In the genomic region with DNA sequence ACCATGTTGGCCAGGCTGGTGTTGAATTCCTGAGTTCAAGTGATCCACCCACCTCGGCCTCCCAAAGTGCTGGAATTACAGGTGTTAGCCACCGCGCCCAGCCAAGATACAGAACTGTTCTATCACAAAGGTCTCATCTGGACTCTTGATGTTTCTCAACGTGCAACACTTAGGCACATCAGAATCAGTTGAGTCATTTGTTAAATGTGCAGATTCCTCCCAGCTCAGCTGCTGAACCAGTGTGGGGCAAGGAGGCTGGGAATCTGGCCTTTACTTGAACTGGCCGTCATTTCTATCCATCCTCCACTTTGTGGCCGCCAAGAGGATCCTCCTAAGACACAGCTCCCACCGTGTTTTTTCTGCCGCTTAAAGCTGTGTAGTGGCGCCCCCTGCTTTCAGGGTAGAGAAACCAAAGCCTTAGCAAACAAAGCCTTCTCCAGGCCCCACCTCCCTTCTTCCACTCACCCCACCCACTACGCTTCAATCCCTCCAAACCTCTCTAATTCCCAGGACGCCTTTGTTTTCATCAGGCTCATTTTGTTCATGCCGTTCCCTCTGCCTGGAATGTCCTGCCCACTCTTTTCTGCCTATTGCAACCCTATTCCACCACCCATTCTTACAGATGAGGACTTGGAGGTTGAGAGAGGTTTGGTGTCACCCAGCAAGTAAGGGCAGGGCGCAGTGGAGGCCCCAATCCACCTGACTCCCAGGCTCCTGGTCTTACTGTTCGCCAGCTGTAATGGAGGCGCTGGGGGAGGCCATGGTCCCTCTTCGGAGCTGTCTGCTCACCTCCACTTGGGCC, we compare ENCODE assay signal across 8 cellular contexts. TPM values are rescaled to one million over a fixed set of nuclear protein-coding genes. Genes with fewer than 3 reads are reported as not detected.
A peak's percentile ranks its signal among the peaks of the same experiment; 100 is the strongest.
DNase-seq lines count a peak whose midpoint lies in the region; TF ChIP-seq lines count a peak whose summit lies in the region.

No MANE protein-coding gene starts in this region.

- TF ChIP-seq CTCF in GM13977 (IDR thresholded peaks at IDR 0.05; ENCODE audit: extremely low read depth, insufficient read depth, missing control alignments) (peak; percentile 28), foreskin fibroblast (IDR thresholded peaks at IDR 0.05; ENCODE audit: low read depth, low read length) (peak; percentile 40), smooth muscle cell (IDR thresholded peaks at IDR 0.05; ENCODE audit: borderline replicate concordance, insufficient read depth, poor library complexity, severe bottlenecking) (peak; percentile 37)

- H3K4me3 ChIP-seq in foreskin fibroblast (ENCODE audit: low read depth in 1 of 2, low read length in 2 of 2) (no peak overlapping the region), smooth muscle cell (peak overlapping the region; percentile 44)

- no peaks in the 10 kb centered on the region for H3K9me3 ChIP-seq in smooth muscle cell (replicated peaks; ENCODE audit: low read depth)

- in situ Hi-C loops in ACHN (cut with HindIII; ENCODE audit: low pct_ligation_motif_present, low pct_unique_long_range_greater_than_20kb, low sequenced_read_pairs) (no loop called here), GM13977 (cut with MboI; ENCODE audit: low pct_unique_long_range_greater_than_20kb, low sequenced_read_pairs, unreplicated experiment) (no loop called here), SK-MEL-5 (cut with HindIII; ENCODE audit: low pct_unique_long_range_greater_than_20kb, low sequenced_read_pairs) (no loop called here)

- no peaks in the 10 kb centered on the region for H3K79me2 ChIP-seq in smooth muscle cell (ENCODE audit: low read depth)

- peaks cover 12% of the 10 kb centered on the region for H3K27me3 ChIP-seq in smooth muscle cell (ENCODE audit: low read depth)

- DNase-seq in ACHN (peak; percentile 64), GM13977 (ENCODE audit: low spot score) (no peak), SK-MEL-5 (ENCODE audit: low read depth, low spot score) (peak; percentile 84), foreskin fibroblast (peak; percentile 25 to 68), smooth muscle cell (lab: John Stamatoyannopoulos, UW; ENCODE audit: unreplicated experiment) (no peak), hypothalamus (lab: John Stamatoyannopoulos, UW) (no peak), HuH-7.5 (ENCODE audit: low spot score) (no peak)
- DNase-seq in effector CD8-positive, alpha-beta T cell (lab: John Stamatoyannopoulos, UW): no peak

- peaks cover 9% of the 10 kb centered on the region for H3F3A ChIP-seq in smooth muscle cell (ENCODE audit: low read depth)

- peaks cover 11% of the 10 kb centered on the region for H3K4me1 ChIP-seq in smooth muscle cell (ENCODE audit: low read depth)

- no peak overlapping the region for H3K27ac ChIP-seq in smooth muscle cell (ENCODE audit: low read depth)

- WGBS in smooth muscle cell (ENCODE audit: low lambda C conversion rate): 43% methylated on average over 16 of the region's 16 CpGs

- no peak overlapping the region for H3K9ac ChIP-seq in smooth muscle cell (ENCODE audit: low read depth)

- H3K4me2 ChIP-seq in smooth muscle cell: peak overlapping the region; percentile 89

- peak overlapping the region; percentile 78 for H2AFZ ChIP-seq in smooth muscle cell (ENCODE audit: low read depth)

- H4K20me1 ChIP-seq in smooth muscle cell (ENCODE audit: low read depth): no peaks in the 10 kb centered on the region

- no peaks in the 10 kb centered on the region for H3K36me3 ChIP-seq in smooth muscle cell (ENCODE audit: low read depth)

RNA-seq across cellular contexts. Expression of a gene that starts 0.8 kb away (rescaled TPM):
- total RNA-seq in SK-MEL-5 (2014; rRNA removed; shearing (Covaris generic)): 1.9 and 2.3 TPM in 2 replicates
- 5.8 and 9.5 TPM in 2 replicates for polyA plus RNA-seq in SK-MEL-5 (2015; cell fraction: cytosol; rRNA removed)
- polyA plus RNA-seq in SK-MEL-5 (2015; cell fraction: nucleus; rRNA removed): 64.7 and 80.1 TPM in 2 replicates
- 14.9 and 38.8 TPM in 2 replicates for total RNA-seq in smooth muscle cell
- polyA plus RNA-seq in smooth muscle cell: 37.8 and 40.5 TPM in 2 replicates

RNA-seq across cellular contexts. Expression of a gene that starts 15.7 kb away (rescaled TPM):
- total RNA-seq in SK-MEL-5 (2014; rRNA removed; shearing (Covaris generic)): 0.13 TPM in 1 of 2 replicates, not detected in the other
- 1.1 TPM in 1 of 2 replicates, not detected in the other for polyA plus RNA-seq in SK-MEL-5 (2015; cell fraction: cytosol; rRNA removed)
- polyA plus RNA-seq in SK-MEL-5 (2015; cell fraction: nucleus; rRNA removed): not detected in 2 replicates
- 103 and 127 TPM in 2 replicates for total RNA-seq in smooth muscle cell
- polyA plus RNA-seq in smooth muscle cell: 106 and 109 TPM in 2 replicates

RNA-seq across cellular contexts. Expression of a gene that starts 46.2 kb away (rescaled TPM):
- total RNA-seq in SK-MEL-5 (2014; rRNA removed; shearing (Covaris generic)): 46.8 and 50.1 TPM in 2 replicates
- polyA plus RNA-seq in SK-MEL-5 (2015; cell fraction: cytosol; rRNA removed): 49.1 and 51.5 TPM in 2 replicates
- polyA plus RNA-seq in SK-MEL-5 (2015; cell fraction: nucleus; rRNA removed): 83.8 and 94.1 TPM in 2 replicates
- 24.9 and 137 TPM in 2 replicates for total RNA-seq in smooth muscle cell
- 48.1 and 61.8 TPM in 2 replicates for polyA plus RNA-seq in smooth muscle cell

Comparison
In these comparisons a context has a peak if more than half of its experiments do, and no peak if none do; other contexts are left out.
1. DNase-seq: peak in ACHN (single experiment), SK-MEL-5 (single experiment) and foreskin fibroblast (2 of 2); none in GM13977 (single experiment), smooth muscle cell (single experiment), hypothalamus (0 of 51), HuH-7.5 (single experiment) and effector CD8-positive, alpha-beta T cell (single experiment).
2. RNA of a gene that starts 15.7 kb away (total RNA-seq): 103 to 127 TPM in smooth muscle cell; 0.13 TPM in SK-MEL-5; every median in the first group is over 10 times any median in the second.
3. Peak in every context shown above with its lines, with median percentiles within 50 percentile points of each other: CTCF ChIP-seq.